Comparison of ENCODE assay signal across 8 cellular contexts in genomic region chr2:111897924-111898702, GRCh38. TPM values are rescaled to one million over a fixed set of nuclear protein-coding genes. Genes with fewer than 3 reads are reported as not detected.
A peak's percentile ranks its signal among the peaks of the same experiment; 100 is the strongest.
DNase-seq lines count a peak whose midpoint lies in the region; ATAC-seq and TF ChIP-seq lines count a peak whose summit lies in the region.

Gene MERTK (plus strand): TSS chr2:111898607. CDS start chr2:111898736, 129 bp downstream.

- no peaks in the 10 kb centered on the region for H3K9me3 ChIP-seq in effector memory CD4-positive, alpha-beta T cell (ENCODE audit: control insufficient read depth, low read length)

- peak; percentile 58 for TF ChIP-seq CTCF in GM06990 (IDR thresholded peaks at IDR 0.05; ENCODE audit: insufficient read depth, low read length, poor library complexity, severe bottlenecking)

- peak within 1 kb of the TSS; percentile 59 for H3K4me3 ChIP-seq in GM06990 (replicated peaks; ENCODE audit: low read depth, low read length)
- peak within 1 kb of the TSS; percentile 82 for H3K4me3 ChIP-seq in effector memory CD4-positive, alpha-beta T cell (ENCODE audit: insufficient read depth, low read depth, low read length, poor library complexity, severe bottlenecking)

- no peaks in the 10 kb centered on the region; the same call in 1 of the 2 replicates for H3K27me3 ChIP-seq in GM06990 (replicated peaks; ENCODE audit: control insufficient read depth, insufficient read depth, low read length)
- H3K27me3 ChIP-seq in effector memory CD4-positive, alpha-beta T cell (replicated peaks; ENCODE audit: control insufficient read depth, insufficient read depth, low read length, poor library complexity, severe bottlenecking): peaks cover 5% of the 10 kb centered on the region

- DNase-seq in GM06990 (ENCODE audit: extremely low read depth, insufficient read length) (peak; percentile 55), NCI-H524 treated with DMSO at 0.1 percent for 48 hours (lab: John Stamatoyannopoulos, UW) (peak; percentile 27), lung microvascular endothelial cell (ENCODE audit: low read depth in 2 of 2) (peak; percentile 78 to 97)
- DNase-seq in activated CD4-positive, alpha-beta T cell treated with anti-CD3 and anti-CD28 coated beads, Interleukin-2, amount 50 U/mL, for 48 hours: peak; percentile 62 to 70
- peak in 2 of 3 donors; percentile 3 to 16 for DNase-seq in effector memory CD4-positive, alpha-beta T cell
- peak; percentile 28 for DNase-seq in stimulated activated CD8-positive, alpha-beta memory T cell treated with anti-CD3 and anti-CD28 coated beads, Interleukin-12 subunit alpha, Interleukin-12 subunit beta, amount 100 ng/mL, for 4 hours (ENCODE audit: low read depth)

- peaks cover 10% of the 10 kb centered on the region for H3K4me1 ChIP-seq in effector memory CD4-positive, alpha-beta T cell (ENCODE audit: control insufficient read depth, insufficient read depth, low read length, poor library complexity, severe bottlenecking)

- H3K36me3 ChIP-seq in GM06990 (ENCODE audit: control insufficient read depth, insufficient read depth, low read length): no peaks in the 10 kb centered on the region
- H3K36me3 ChIP-seq in effector memory CD4-positive, alpha-beta T cell (ENCODE audit: control insufficient read depth, insufficient read depth, low read length): no peaks in the 10 kb centered on the region

- no peak within 1 kb of the TSS for H3K27ac ChIP-seq in effector memory CD4-positive, alpha-beta T cell (ENCODE audit: insufficient read depth, low read length, poor library complexity, severe bottlenecking)

- peak; percentile 72 for ATAC-seq in HG02759 (IDR thresholded peaks at IDR 0.05; ENCODE audit: unreplicated experiment)
- no peak for ATAC-seq in HG02938 (IDR thresholded peaks at IDR 0.05; ENCODE audit: unreplicated experiment)

RNA-seq across cellular contexts. Expression of gene MERTK, which starts in this region (rescaled TPM):
- 13.9 and 21.6 TPM in 2 replicates for total RNA-seq in lung microvascular endothelial cell

Comparison
In these comparisons a context has a peak if more than half of its experiments do, and no peak if none do; other contexts are left out.
1. DNase-seq: peak in every context shown above with its lines; median percentile 88 in lung microvascular endothelial cell; 66 in activated CD4-positive, alpha-beta T cell treated with anti-CD3 and anti-CD28 coated beads, Interleukin-2, amount 50 U/mL, for 48 hours; 55 in GM06990; 28 in stimulated activated CD8-positive, alpha-beta memory T cell treated with anti-CD3 and anti-CD28 coated beads, Interleukin-12 subunit alpha, Interleukin-12 subunit beta, amount 100 ng/mL, for 4 hours; 27 in NCI-H524 treated with DMSO at 0.1 percent for 48 hours; 10 in effector memory CD4-positive, alpha-beta T cell.